Comparison of ENCODE assay signal across 11 cellular contexts in genomic region chr19:1063909-1064660, GRCh38. TPM values are rescaled to one million over a fixed set of nuclear protein-coding genes. Genes with fewer than 3 reads are reported as not detected.
A peak's percentile ranks its signal among the peaks of the same experiment; 100 is the strongest.
DNase-seq lines count a peak whose midpoint lies in the region; ATAC-seq and TF ChIP-seq lines count a peak whose summit lies in the region.
"Had no signal": no experiment of that assay in that cellular context is flagged by ENCODE, and none has a peak within 500 bp of the region (broad histone marks: within the 10 kb centered on the region; RNA-seq: fewer than 3 reads in every experiment).

No MANE protein-coding gene starts in this region.

- H3K4me3 ChIP-seq in HEK293 (ENCODE audit: low read depth, low read length), result no peak overlapping the region

- peaks cover 27% of the 10 kb centered on the region for H3K36me3 Mint-ChIP-seq in CD4-positive, alpha-beta T cell (ENCODE audit: low read depth)
- H3K36me3 Mint-ChIP-seq in WTC11 (peaks cover 7% of the 10 kb centered on the region), mesothelial cell of epicardium (no peaks in the 10 kb centered on the region)
- peaks cover 15% of the 10 kb centered on the region for H3K36me3 Mint-ChIP-seq in activated T-helper 17 cell treated with anti-CD3 and anti-CD28 coated beads, Interleukin-2, amount 50 U/mL, for 72 hours (ENCODE audit: low read depth)

- no peak for DNase-seq in CD4-positive, alpha-beta T cell
- DNase-seq in WTC11 (ENCODE audit: low spot score), result peak; percentile 74
- no peak for DNase-seq in mesothelial cell of epicardium (ENCODE audit: low spot score in 2 of 2, unreplicated experiment in 2 of 2)
- DNase-seq in NCI-H187 (lab: John Stamatoyannopoulos, UW), result no peak
- DNase-seq: amniotic stem cell had no signal

- intact Hi-C loops in CD4-positive, alpha-beta T cell (cut with DNase I, micrococcal nuclease), result no loop called here

- peak overlapping the region; percentile 96 for H3K27ac Mint-ChIP-seq in CD4-positive, alpha-beta T cell
- H3K27ac Mint-ChIP-seq in WTC11 (no peak overlapping the region; the same call in 1 of the 2 replicates), mesothelial cell of epicardium (no peak overlapping the region)
- no peak overlapping the region for H3K27ac Mint-ChIP-seq in activated T-helper 17 cell treated with anti-CD3 and anti-CD28 coated beads, Interleukin-2, amount 50 U/mL, for 72 hours

- peaks cover 0 to 3% of the 10 kb centered on the region in 2 experiments; a peak in 2 of 3 replicates for H3K36me3 ChIP-seq in HEK293 (ENCODE audit: control insufficient read depth in 2 of 2, insufficient read depth in 1 of 2, low read length in 2 of 2)

- CTCF ChIA-PET in CD4-positive, alpha-beta T cell (lab: Charles Lee), result interaction anchor here (0.6 to 2.3 kb wide), 18 partner anchors 10 to 122 kb away, joined by 3 to 42 read pairs (median 5); partner anchors contain the start of genes ABCA7, RNU6-2 and TMEM259
- CTCF ChIA-PET in HEK293 (lab: Yijun Ruan, JAX) (interaction anchor here (0.6 to 2.1 kb wide), 6 partner anchors 13 to 49 kb away, joined by 3 to 11 read pairs (median 4); partner anchors contain the start of genes CNN2 and RNU6-2), WTC11 (lab: Charles Lee) (interaction anchor here (0.6 to 7.5 kb wide), 29 partner anchors 8 to 205 kb away, joined by 3 to 109 read pairs (median 6); partner anchors contain the start of genes ABCA7, ATP5F1D, CIRBP and CNN2)

- H3K4me3 Mint-ChIP-seq in CD4-positive, alpha-beta T cell, result peak overlapping the region; percentile 66
- H3K4me3 Mint-ChIP-seq in WTC11 (peak overlapping the region; percentile 65), mesothelial cell of epicardium (peak overlapping the region; percentile 46)
- no peak overlapping the region for H3K4me3 Mint-ChIP-seq in activated T-helper 17 cell treated with anti-CD3 and anti-CD28 coated beads, Interleukin-2, amount 50 U/mL, for 72 hours

- POLR2A ChIA-PET in CD4-positive, alpha-beta T cell (lab: Charles Lee), result interaction anchor here (0.6 to 21.0 kb wide), 11 partner anchors 18 to 878 kb away, joined by 3 to 1253 read pairs (median 4); partner anchors contain the start of genes ABCA7, CNN2 and FAM174C
- POLR2A ChIA-PET in HEK293 (lab: Yijun Ruan, JAX) (interaction anchor here (0.6 to 1.0 kb wide), 4 partner anchors 9 to 38 kb away, joined by 3 read pairs; partner anchors contain the start of gene CNN2), WTC11 (lab: Charles Lee) (interaction anchor here (0.5 to 2.1 kb wide), 8 partner anchors 12 to 276 kb away, joined by 3 to 9 read pairs (median 4); partner anchors contain the start of genes CIRBP and CNN2)

- H3K4me1 ChIP-seq in HEK293 (ENCODE audit: control insufficient read depth, insufficient read depth, low read length), result peaks cover 2% of the 10 kb centered on the region; the same call in 1 of the 2 replicates

- no peak overlapping the region for H3K27ac ChIP-seq in CD4-positive, alpha-beta T cell (ENCODE audit: low read depth, low read length)
- H3K27ac ChIP-seq in HEK293 (ENCODE audit: extremely low read depth, low read depth, low read length), result no peak overlapping the region
- H3K27ac ChIP-seq: coronary artery had no signal

- no peaks in the 10 kb centered on the region for H3K27me3 ChIP-seq in CD4-positive, alpha-beta T cell (ENCODE audit: control insufficient read depth, insufficient read depth, low read length)

- no peak for TF ChIP-seq CTCF in CD4-positive, alpha-beta T cell (IDR thresholded peaks at IDR 0.05)
- TF ChIP-seq CTCF in HEK293 (tag by site-specific recombination; IDR thresholded peaks at IDR 0.05) (no peak), WTC11 (IDR thresholded peaks at IDR 0.05) (no peak), mesothelial cell of epicardium (IDR thresholded peaks at IDR 0.05; ENCODE audit: unreplicated experiment) (no peak)

- peaks cover 46% of the 10 kb centered on the region for H3K4me1 Mint-ChIP-seq in CD4-positive, alpha-beta T cell (ENCODE audit: low read depth)
- H3K4me1 Mint-ChIP-seq in WTC11 (peaks cover 17% of the 10 kb centered on the region), mesothelial cell of epicardium (peaks cover 13% of the 10 kb centered on the region)
- no peaks in the 10 kb centered on the region for H3K4me1 Mint-ChIP-seq in activated T-helper 17 cell treated with anti-CD3 and anti-CD28 coated beads, Interleukin-2, amount 50 U/mL, for 72 hours

- no peaks in the 10 kb centered on the region for H3K9me3 ChIP-seq in CD4-positive, alpha-beta T cell (ENCODE audit: control insufficient read depth, low read length)
- no peaks in the 10 kb centered on the region for H3K9me3 ChIP-seq in HEK293 (ENCODE audit: control insufficient read depth, insufficient read depth, low read depth, low read length)

- no peak for ATAC-seq in CD4-positive, alpha-beta T cell (ENCODE audit: poor library complexity)
- ATAC-seq in WTC11 (peak; percentile 48), HG03196 (IDR thresholded peaks at IDR 0.05; ENCODE audit: unreplicated experiment) (no peak)
- ATAC-seq in activated T-helper 17 cell treated with anti-CD3 and anti-CD28 coated beads, Interleukin-2, amount 50 U/mL, for 72 hours (replicated peaks), result no peak

- H3K9me3 Mint-ChIP-seq in CD4-positive, alpha-beta T cell, result no peaks in the 10 kb centered on the region
- 0 out of 2 replicates have a peak, but pooled peaks cover 4% of the 10 kb centered on the region for H3K9me3 Mint-ChIP-seq in WTC11
- H3K9me3 Mint-ChIP-seq in mesothelial cell of epicardium, result no peaks in the 10 kb centered on the region
- H3K9me3 Mint-ChIP-seq in activated T-helper 17 cell treated with anti-CD3 and anti-CD28 coated beads, Interleukin-2, amount 50 U/mL, for 72 hours, result no peaks in the 10 kb centered on the region
- H3K9me3 Mint-ChIP-seq: CD8-positive, alpha-beta T cell had no signal

- no peaks in the 10 kb centered on the region for H3K27me3 Mint-ChIP-seq in CD4-positive, alpha-beta T cell
- H3K27me3 Mint-ChIP-seq in WTC11 (ENCODE audit: low read depth) (peaks cover 26% of the 10 kb centered on the region), mesothelial cell of epicardium (ENCODE audit: low read depth) (peaks cover 20% of the 10 kb centered on the region)
- no peaks in the 10 kb centered on the region for H3K27me3 Mint-ChIP-seq in activated T-helper 17 cell treated with anti-CD3 and anti-CD28 coated beads, Interleukin-2, amount 50 U/mL, for 72 hours
- H3K27me3 Mint-ChIP-seq: naive thymus-derived CD8-positive, alpha-beta T cell had no signal

TF ChIP-seq in HEK293, 187 proteins besides CTCF, POLR2A, EP300 and RAD21 (continues in another document):
- TF ChIP-seq ZNF843 (tag by site-specific recombination; IDR thresholded peaks at IDR 0.05) (no peak), ZNF138 (tag by site-specific recombination; IDR thresholded peaks at IDR 0.05; ENCODE audit: borderline replicate concordance) (no peak), SP2 (tag by site-specific recombination; IDR thresholded peaks at IDR 0.05) (peak; percentile 27), EGR2 (tag by site-specific recombination; IDR thresholded peaks at IDR 0.05; ENCODE audit: low read depth) (peak; percentile 31; the same call in 1 of the 2 replicates)

TF ChIP-seq in WTC11, 78 proteins besides CTCF, POLR2A, EP300 and RAD21 (continues in another document):
- no peak for TF ChIP-seq ESRRA (CRISPR knock-in tag; IDR thresholded peaks at IDR 0.05; ENCODE audit: borderline replicate concordance)
- no peak for TF ChIP-seq ZNF219 (CRISPR knock-in tag; IDR thresholded peaks at IDR 0.05; ENCODE audit: borderline replicate concordance)
- TF ChIP-seq USF1 (CRISPR knock-in tag; IDR thresholded peaks at IDR 0.05), result no peak

RNA-seq across cellular contexts. Expression of gene ARHGAP45, which starts 2.9 kb away (rescaled TPM):
- total RNA-seq in CD4-positive, alpha-beta T cell, result 100 to 1,000 TPM; 861 to 878 TPM
- total RNA-seq in WTC11 (2021) (40.9 to 46.4 TPM (median 44.1 TPM) in 3 replicates), mesothelial cell of epicardium (2.4 to 3.8 TPM (median 3.2 TPM) in 3 replicates)
- total RNA-seq in activated T-helper 17 cell treated with anti-CD3 and anti-CD28 coated beads, Interleukin-2, amount 50 U/mL, for 72 hours, result 100 to 1,000 TPM; 211 to 310 TPM

RNA-seq across cellular contexts. Expression of gene ABCA7, which starts 24.2 kb away (rescaled TPM):
- total RNA-seq in CD4-positive, alpha-beta T cell, result 100 to 1,000 TPM; 114 to 118 TPM
- total RNA-seq in WTC11 (2021) (40.3 to 45.0 TPM (median 41.3 TPM) in 3 replicates), mesothelial cell of epicardium (18.0 to 22.5 TPM (median 20.1 TPM) in 3 replicates)
- 10 to 100 TPM; 21.8 to 31.2 TPM for total RNA-seq in activated T-helper 17 cell treated with anti-CD3 and anti-CD28 coated beads, Interleukin-2, amount 50 U/mL, for 72 hours

RNA-seq across cellular contexts. Expression of gene POLR2E, which starts 31.1 kb away (rescaled TPM):
- total RNA-seq in CD4-positive, alpha-beta T cell, result 10 to 100 TPM; 45.8 to 49.0 TPM
- 275 to 291 TPM (median 287 TPM) in 3 replicates for total RNA-seq in WTC11 (2021)
- 137 to 145 TPM (median 143 TPM) in 3 replicates for total RNA-seq in mesothelial cell of epicardium
- total RNA-seq in activated T-helper 17 cell treated with anti-CD3 and anti-CD28 coated beads, Interleukin-2, amount 50 U/mL, for 72 hours, result 100 to 1,000 TPM; 155 to 248 TPM

RNA-seq across cellular contexts. Expression of gene CNN2, which starts 37.7 kb away (rescaled TPM):
- 100 to 1,000 TPM; 307 to 318 TPM for total RNA-seq in CD4-positive, alpha-beta T cell
- 387 to 391 TPM (median 390 TPM) in 3 replicates for total RNA-seq in WTC11 (2021)
- 492 to 501 TPM (median 493 TPM) in 3 replicates for total RNA-seq in mesothelial cell of epicardium
- total RNA-seq in activated T-helper 17 cell treated with anti-CD3 and anti-CD28 coated beads, Interleukin-2, amount 50 U/mL, for 72 hours, result 100 to 1,000 TPM; 152 to 246 TPM

RNA-seq across cellular contexts. Expression of gene GPX4, which starts 39.7 kb away (rescaled TPM):
- 100 to 1,000 TPM; 174 to 175 TPM for total RNA-seq in CD4-positive, alpha-beta T cell
- total RNA-seq in WTC11 (2021) (363 to 377 TPM (median 368 TPM) in 3 replicates), mesothelial cell of epicardium (190 to 208 TPM (median 201 TPM) in 3 replicates)
- total RNA-seq in activated T-helper 17 cell treated with anti-CD3 and anti-CD28 coated beads, Interleukin-2, amount 50 U/mL, for 72 hours, result 100 to 1,000 TPM; 110 to 170 TPM
